Comparison of ENCODE assay signal across 8 cellular contexts in the genomic region with DNA sequence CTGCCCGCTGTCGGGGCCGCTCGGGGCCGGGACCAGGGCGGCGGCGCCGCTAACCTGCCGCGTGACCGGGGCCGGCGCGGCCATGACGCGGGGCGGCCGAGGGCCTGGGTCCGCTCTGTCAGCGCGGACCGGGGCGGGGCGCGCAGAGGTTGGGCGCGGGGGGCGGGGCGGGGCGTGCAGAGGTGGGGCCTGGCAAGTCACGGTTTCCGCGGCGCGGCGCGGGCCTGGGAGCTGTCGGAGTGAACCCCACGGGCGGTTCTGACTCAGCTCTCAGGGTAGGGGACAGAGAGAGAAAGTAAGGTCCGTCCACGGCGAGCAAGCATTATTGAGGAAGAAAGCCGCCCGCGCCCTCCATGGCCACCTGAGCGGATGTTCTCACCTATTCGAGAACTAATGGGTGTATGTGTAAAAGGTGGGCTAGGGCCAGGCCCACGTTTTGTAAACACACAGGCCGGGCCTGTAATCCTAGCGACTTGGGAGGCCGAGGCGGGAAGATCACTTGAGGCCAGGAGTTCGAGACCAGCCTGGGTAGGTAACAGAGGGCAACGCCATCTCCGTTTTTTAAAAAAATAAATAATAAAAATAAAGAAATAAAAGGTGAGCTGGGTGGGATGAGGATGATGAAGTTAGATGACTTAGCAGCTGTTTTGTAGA. TPM values are rescaled to one million over a fixed set of nuclear protein-coding genes. Genes with fewer than 3 reads are reported as not detected.
DNase-seq lines count a peak whose midpoint lies in the region; ATAC-seq and TF ChIP-seq lines count a peak whose summit lies in the region.

A gene with protein sequence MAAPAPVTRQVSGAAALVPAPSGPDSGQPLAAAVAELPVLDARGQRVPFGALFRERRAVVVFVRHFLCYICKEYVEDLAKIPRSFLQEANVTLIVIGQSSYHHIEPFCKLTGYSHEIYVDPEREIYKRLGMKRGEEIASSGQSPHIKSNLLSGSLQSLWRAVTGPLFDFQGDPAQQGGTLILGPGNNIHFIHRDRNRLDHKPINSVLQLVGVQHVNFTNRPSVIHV (minus strand): TSS at position 120 of the 654 bp plus-strand sequence. CDS start 36 bp downstream, at position 84.

- DNase-seq in GM12864 (ENCODE audit: low read depth) (peak; percentile 38), HCEC 1CT (peak; percentile 56), NCI-H146 treated with DMSO at 0.1 percent for 48 hours (lab: John Stamatoyannopoulos, UW; ENCODE audit: unreplicated experiment) (peak; percentile 18), chondrocyte (ENCODE audit: low spot score) (no peak), middle frontal gyrus (ENCODE audit: extremely low spot score, low spot score) (no peak)
- peak; percentile 91 for DNase-seq in activated CD4-positive, alpha-beta T cell treated with anti-CD3 and anti-CD28 coated beads for 36 hours
- DNase-seq in stimulated activated CD4-positive, alpha-beta T cell treated with anti-CD3 and anti-CD28 coated beads, Interleukin-1b, Interleukin-23, amount 100 ng/mL, for 24 hours (ENCODE audit: low read depth in 4 of 4, low spot score in 1 of 4) = peak; percentile 53 to 80 (median 67)

- H3K4me3 ChIP-seq in GM12864 (ENCODE audit: low read depth, low read length) = peak within 1 kb of the TSS; percentile 64

- peaks cover 15% of the 10 kb centered on the region for H3K4me1 Mint-ChIP-seq in activated CD4-positive, alpha-beta T cell treated with anti-CD3 and anti-CD28 coated beads for 36 hours
- peaks cover 37% of the 10 kb centered on the region for H3K4me1 Mint-ChIP-seq in chondrocyte (ENCODE audit: low read depth)

- H3K9me3 Mint-ChIP-seq in activated CD4-positive, alpha-beta T cell treated with anti-CD3 and anti-CD28 coated beads for 36 hours (ENCODE audit: low read depth) = no peaks in the 10 kb centered on the region
- no peaks in the 10 kb centered on the region for H3K9me3 Mint-ChIP-seq in chondrocyte (ENCODE audit: low read depth)

- H3K36me3 Mint-ChIP-seq in activated CD4-positive, alpha-beta T cell treated with anti-CD3 and anti-CD28 coated beads for 36 hours (ENCODE audit: low read depth) = peaks cover 4% of the 10 kb centered on the region
- peaks cover 2% of the 10 kb centered on the region for H3K36me3 Mint-ChIP-seq in chondrocyte (ENCODE audit: low read depth)

- peak within 1 kb of the TSS; percentile 83 for H3K27ac Mint-ChIP-seq in activated CD4-positive, alpha-beta T cell treated with anti-CD3 and anti-CD28 coated beads for 36 hours
- peak within 1 kb of the TSS; percentile 98 for H3K27ac Mint-ChIP-seq in chondrocyte (ENCODE audit: unreplicated experiment)

- peak within 1 kb of the TSS; percentile 83 for H3K4me3 Mint-ChIP-seq in activated CD4-positive, alpha-beta T cell treated with anti-CD3 and anti-CD28 coated beads for 36 hours
- peak within 1 kb of the TSS; percentile 91 for H3K4me3 Mint-ChIP-seq in chondrocyte (ENCODE audit: unreplicated experiment)

- TF ChIP-seq CTCF in GM12864 (IDR thresholded peaks at IDR 0.05; ENCODE audit: low read depth, low read length, missing control alignments) (no peak), chondrocyte (IDR thresholded peaks at IDR 0.05) (no peak)

- POLR2A ChIA-PET in activated CD4-positive, alpha-beta T cell treated with anti-CD3 and anti-CD28 coated beads for 36 hours (lab: Charles Lee) = no interaction called here

- intact Hi-C loops in activated CD4-positive, alpha-beta T cell treated with anti-CD3 and anti-CD28 coated beads for 36 hours (cut with DNase I, micrococcal nuclease) = loop anchor here (1.0 to 10.0 kb wide), 6 partner anchors 31 to 977 kb away; a partner anchor contains a TSS

- H3K27me3 ChIP-seq in layer of hippocampus (ENCODE audit: control insufficient read depth, insufficient read depth, low read length) = no peaks in the 10 kb centered on the region

- H3K27ac ChIP-seq in layer of hippocampus (ENCODE audit: low read depth, low read length) = peak within 1 kb of the TSS; percentile 88

- no peaks in the 10 kb centered on the region for H3K27me3 Mint-ChIP-seq in activated CD4-positive, alpha-beta T cell treated with anti-CD3 and anti-CD28 coated beads for 36 hours
- no peaks in the 10 kb centered on the region for H3K27me3 Mint-ChIP-seq in chondrocyte (ENCODE audit: low read depth)

- CTCF ChIA-PET in activated CD4-positive, alpha-beta T cell treated with anti-CD3 and anti-CD28 coated beads for 36 hours (lab: Charles Lee) = interaction anchor here (0.6 to 2.9 kb wide), 5 partner anchors 12 to 214 kb away, joined by 3 to 14 read pairs (median 3); no protein-coding TSS in a partner anchor

- ATAC-seq in activated CD4-positive, alpha-beta T cell treated with anti-CD3 and anti-CD28 coated beads for 36 hours = peak; percentile 80

RNA-seq across cellular contexts. Expression of the gene that starts here (rescaled TPM):
- 1 to 10 TPM; 5.5 to 7.5 TPM for total RNA-seq in activated CD4-positive, alpha-beta T cell treated with anti-CD3 and anti-CD28 coated beads for 36 hours
- 20.7 to 24.7 TPM (median 20.9 TPM) in 3 replicates for total RNA-seq in chondrocyte

Comparison
In these comparisons a context has a peak if more than half of its experiments do, and no peak if none do; other contexts are left out.
1. DNase-seq: peak in GM12864 (single experiment), HCEC 1CT (single experiment), NCI-H146 treated with DMSO at 0.1 percent for 48 hours (single experiment), activated CD4-positive, alpha-beta T cell treated with anti-CD3 and anti-CD28 coated beads for 36 hours (single experiment) and stimulated activated CD4-positive, alpha-beta T cell treated with anti-CD3 and anti-CD28 coated beads, Interleukin-1b, Interleukin-23, amount 100 ng/mL, for 24 hours (4 of 4); none in chondrocyte (single experiment) and middle frontal gyrus (single experiment).